Comparison of ENCODE assay signal across 8 cellular contexts in the genomic region with DNA sequence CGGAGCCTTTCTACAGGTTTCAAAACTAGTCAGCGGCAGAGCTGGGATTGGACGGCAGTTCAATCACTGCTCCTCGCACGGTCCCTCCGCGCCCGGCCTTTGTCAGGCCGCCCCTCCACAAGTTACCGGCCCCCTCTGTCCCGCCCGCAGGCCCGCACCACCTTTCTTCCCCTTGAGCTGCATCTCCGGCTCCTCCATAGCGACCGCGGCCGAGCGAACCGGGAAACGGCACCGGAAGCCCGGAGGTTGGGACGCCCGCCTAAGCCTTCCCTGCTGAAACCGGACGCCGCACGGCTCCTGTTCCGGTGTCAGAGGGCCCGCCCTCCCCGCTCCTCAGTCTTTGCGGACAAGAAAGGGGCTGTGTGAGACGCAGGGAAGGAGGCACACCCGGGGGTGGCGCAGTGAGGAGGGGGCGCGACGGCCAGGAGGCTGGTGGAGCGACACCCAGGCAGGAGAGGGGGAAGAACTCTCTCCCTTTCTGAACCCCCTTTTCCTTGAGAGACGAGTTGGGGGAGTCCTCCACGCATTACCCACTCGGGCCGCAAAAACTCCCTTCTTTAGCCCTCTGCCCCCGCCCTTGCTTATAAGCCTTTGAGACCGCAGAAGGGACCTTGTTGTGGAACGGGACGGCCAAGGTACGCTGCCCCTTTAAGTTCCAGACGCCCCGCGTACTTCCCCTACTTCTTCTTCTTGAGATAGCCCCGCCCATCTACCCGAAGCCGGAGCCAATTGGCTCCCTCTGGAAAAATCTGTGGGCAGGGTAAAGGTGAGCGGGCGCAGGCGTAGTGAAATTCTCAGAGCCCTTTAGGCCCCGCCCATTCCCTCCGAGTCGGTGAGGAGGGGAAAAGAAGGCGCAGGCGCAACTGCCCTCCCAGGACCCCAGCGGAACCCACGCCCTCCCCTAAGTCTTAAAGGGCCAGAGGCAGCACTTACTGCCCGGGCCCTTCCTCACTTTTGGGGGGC. TPM values are rescaled to one million over a fixed set of nuclear protein-coding genes. Genes with fewer than 3 reads are reported as not detected.
DNase-seq lines count a peak whose midpoint lies in the region; FAIRE-seq and TF ChIP-seq lines count a peak whose summit lies in the region.

TSS of gene BORCS8 (minus strand) at position 233 of the 963 bp plus-strand sequence. CDS start at position 198, 35 bp downstream.
A gene with protein sequence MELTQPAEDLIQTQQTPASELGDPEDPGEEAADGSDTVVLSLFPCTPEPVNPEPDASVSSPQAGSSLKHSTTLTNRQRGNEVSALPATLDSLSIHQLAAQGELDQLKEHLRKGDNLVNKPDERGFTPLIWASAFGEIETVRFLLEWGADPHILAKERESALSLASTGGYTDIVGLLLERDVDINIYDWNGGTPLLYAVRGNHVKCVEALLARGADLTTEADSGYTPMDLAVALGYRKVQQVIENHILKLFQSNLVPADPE (plus strand): TSS at position 339 of the 963 bp plus-strand sequence. CDS start 1,689 bp downstream, outside the sequence.

- peaks cover 5% of the 10 kb centered on the region; the same call in 1 of the 2 replicates for H3K36me3 ChIP-seq in SK-N-MC (ENCODE audit: insufficient read depth, low read length)
- H3K36me3 ChIP-seq in neuronal stem cell (replicated peaks in 1 of 2; ENCODE audit: control insufficient read depth in 2 of 2, insufficient read depth in 2 of 2, low read length in 2 of 2): peaks cover 5 to 24% of the 10 kb centered on the region in 2 donors

- peak; percentile 55 for TF ChIP-seq POLR2A in NB4 (IDR thresholded peaks at IDR 0.05; ENCODE audit: extremely low read depth, insufficient read length)

- H2BK5ac ChIP-seq in neuronal stem cell (ENCODE audit: low read length): peak within 1 kb of the TSS; percentile 100

- H2AK5ac ChIP-seq in neuronal stem cell (ENCODE audit: low read depth, low read length): peak within 1 kb of the TSS; percentile 81

- DNase-seq in GM04503 (ENCODE audit: low read depth) (peak; percentile 94), HFFc6 (peak; percentile 98), NB4 (ENCODE audit: low read depth) (peak; percentile 99), SK-N-MC (ENCODE audit: low read depth, low spot score) (peak; percentile 98), frontal cortex (ENCODE audit: low spot score in 2 of 2) (peak; percentile 85 to 94), neuronal stem cell (ENCODE audit: low spot score) (peak; percentile 100)
- DNase-seq in activated naive CD4-positive, alpha-beta T cell treated with anti-CD3 and anti-CD28 coated beads, Interleukin-2, amount 10 ng/mL, durations not matched to agents 7 days and 5 days: peak; percentile 100

- no peaks in the 10 kb centered on the region for H3K9me3 Mint-ChIP-seq in HFFc6
- no peaks in the 10 kb centered on the region for H3K9me3 Mint-ChIP-seq in activated naive CD4-positive, alpha-beta T cell treated with anti-CD3 and anti-CD28 coated beads, Interleukin-2, amount 10 ng/mL, durations not matched to agents 7 days and 5 days

- H3K4me3 Mint-ChIP-seq in HFFc6: peak within 1 kb of the TSS; percentile 98
- peak within 1 kb of the TSS; percentile 99 for H3K4me3 Mint-ChIP-seq in activated naive CD4-positive, alpha-beta T cell treated with anti-CD3 and anti-CD28 coated beads, Interleukin-2, amount 10 ng/mL, durations not matched to agents 7 days and 5 days

- H3K4me1 ChIP-seq in neuronal stem cell (ENCODE audit: control insufficient read depth in 2 of 2, insufficient read depth in 1 of 2, low read depth in 1 of 2, low read length in 2 of 2): peaks cover 3 to 7% of the 10 kb centered on the region in 2 donors

- CTCF ChIA-PET in activated naive CD4-positive, alpha-beta T cell treated with anti-CD3 and anti-CD28 coated beads, Interleukin-2, amount 10 ng/mL, durations not matched to agents 7 days and 5 days (lab: Charles Lee): interaction anchor here (1.0 to 2.7 kb wide), 4 partner anchors 10 to 172 kb away, joined by 3 to 8 read pairs (median 3); no protein-coding TSS in a partner anchor

- H3K23ac ChIP-seq in neuronal stem cell (ENCODE audit: low read depth, low read length, poor library complexity): peak within 1 kb of the TSS; percentile 98

- H3K4me3 ChIP-seq in NB4 (ENCODE audit: low read depth, low read length) (peak within 1 kb of the TSS; percentile 97), SK-N-MC (peak within 1 kb of the TSS; percentile 91), neuronal stem cell (ENCODE audit: low read length in 2 of 2) (peak within 1 kb of the TSS; percentile 97 to 99)

- H2BK12ac ChIP-seq in neuronal stem cell (ENCODE audit: low read length): no peak within 1 kb of the TSS

- H2BK120ac ChIP-seq in neuronal stem cell (ENCODE audit: low read depth, low read length): no peak within 1 kb of the TSS

- peak within 1 kb of the TSS; percentile 98 for H3K4me2 ChIP-seq in neuronal stem cell (ENCODE audit: insufficient read depth, low read length, poor library complexity, severe bottlenecking)

- H3K4ac ChIP-seq in neuronal stem cell (ENCODE audit: low read length): peak within 1 kb of the TSS; percentile 93

- TF ChIP-seq CTCF in HFFc6 (IDR thresholded peaks at IDR 0.05) (no peak), NB4 (IDR thresholded peaks at IDR 0.05; ENCODE audit: low read depth, low read length) (no peak), subcutaneous adipose tissue (IDR thresholded peaks at IDR 0.05; ENCODE audit: low read depth) (no peak)

- H3K27ac ChIP-seq in SK-N-MC (peak within 1 kb of the TSS; percentile 97), neuronal stem cell (replicated peaks; ENCODE audit: low read length) (peak within 1 kb of the TSS; percentile 99)

- H3K9ac ChIP-seq in SK-N-MC (ENCODE audit: insufficient read length) (peak within 1 kb of the TSS; percentile 95), neuronal stem cell (ENCODE audit: low read depth, low read length, poor library complexity) (peak within 1 kb of the TSS; percentile 99)

- H3K27me3 ChIP-seq in neuronal stem cell (ENCODE audit: control insufficient read depth in 3 of 3, insufficient read depth in 3 of 3, low read depth in 1 of 3, low read length in 3 of 3): no peaks in the 10 kb centered on the region

- H2AFZ ChIP-seq in neuronal stem cell (ENCODE audit: low read length): peak within 1 kb of the TSS; percentile 98

- peak within 1 kb of the TSS; percentile 96 for H3K27ac Mint-ChIP-seq in HFFc6
- peak within 1 kb of the TSS; percentile 98 for H3K27ac Mint-ChIP-seq in activated naive CD4-positive, alpha-beta T cell treated with anti-CD3 and anti-CD28 coated beads, Interleukin-2, amount 10 ng/mL, durations not matched to agents 7 days and 5 days

- H3K9me3 ChIP-seq in SK-N-MC (ENCODE audit: low read depth, low read length) (no peaks in the 10 kb centered on the region), neuronal stem cell (replicated peaks in 1 of 2; ENCODE audit: control insufficient read depth in 2 of 2, insufficient read depth in 1 of 2, low read depth in 1 of 2, low read length in 2 of 2) (no peaks in the 10 kb centered on the region)

- H3K4me1 Mint-ChIP-seq in HFFc6 (ENCODE audit: low read depth): peaks cover 30% of the 10 kb centered on the region
- H3K4me1 Mint-ChIP-seq in activated naive CD4-positive, alpha-beta T cell treated with anti-CD3 and anti-CD28 coated beads, Interleukin-2, amount 10 ng/mL, durations not matched to agents 7 days and 5 days: peaks cover 54% of the 10 kb centered on the region

- peaks cover 2% of the 10 kb centered on the region; the same call in 1 of the 2 replicates for H3K27me3 Mint-ChIP-seq in HFFc6 (ENCODE audit: insufficient read depth)
- no peaks in the 10 kb centered on the region for H3K27me3 Mint-ChIP-seq in activated naive CD4-positive, alpha-beta T cell treated with anti-CD3 and anti-CD28 coated beads, Interleukin-2, amount 10 ng/mL, durations not matched to agents 7 days and 5 days

- WGBS in neuronal stem cell (ENCODE audit: extremely low coverage in 2 of 2, insufficient read length in 2 of 2, insufficient replicate concordance in 1 of 2), 2 donors: no CpG with 5 or more reads among the region's 66 CpGs

- peak within 1 kb of the TSS; percentile 96 for H4K8ac ChIP-seq in neuronal stem cell (ENCODE audit: low read depth, low read length)

- no peak within 1 kb of the TSS for H4K91ac ChIP-seq in neuronal stem cell (ENCODE audit: low read depth, low read length, poor library complexity)

- FAIRE-seq in frontal cortex (lab: Jason Lieb, UNC): peak; percentile 75

- peaks cover 5% of the 10 kb centered on the region; the same call in 1 of the 2 replicates for H3K36me3 Mint-ChIP-seq in HFFc6 (ENCODE audit: low read depth)
- H3K36me3 Mint-ChIP-seq in activated naive CD4-positive, alpha-beta T cell treated with anti-CD3 and anti-CD28 coated beads, Interleukin-2, amount 10 ng/mL, durations not matched to agents 7 days and 5 days: peaks cover 21% of the 10 kb centered on the region

- peaks cover 14% of the 10 kb centered on the region for H3K79me1 ChIP-seq in neuronal stem cell (ENCODE audit: low read depth, low read length)

- H2BK15ac ChIP-seq in neuronal stem cell (ENCODE audit: low read length): peak within 1 kb of the TSS; percentile 92

- H3K18ac ChIP-seq in neuronal stem cell (ENCODE audit: low read length): peak within 1 kb of the TSS; percentile 100

- H3K14ac ChIP-seq in neuronal stem cell (ENCODE audit: low read length): peak within 1 kb of the TSS; percentile 98

RNA-seq across cellular contexts. Expression of gene BORCS8, which starts in this region (rescaled TPM):
- 10 to 100 TPM; 33.9 to 43.2 (median 38.6) TPM for total RNA-seq in HFFc6 (2021; fragmentation: NEBNext Ultra II Directional; extraction: Animal tissue kit (Norgen Biotek cat#: 25700))
- total RNA-seq in frontal cortex (28.1 TPM), subcutaneous adipose tissue (10 to 100 TPM in 2 of 4 donors, 1 to 10 TPM in 2; 3.6 to 26.2 (median 10.0) TPM)
- polyA plus RNA-seq in neuronal stem cell (2013, experiment 1 of 2): 12.9 TPM
- polyA plus RNA-seq in neuronal stem cell (2013, experiment 2 of 2): 11.9 TPM

RNA-seq across cellular contexts. Expression of the second gene that starts in this region (rescaled TPM):
- 10 to 100 TPM; 63.7 to 84.6 (median 75.7) TPM for total RNA-seq in HFFc6 (2021; fragmentation: NEBNext Ultra II Directional; extraction: Animal tissue kit (Norgen Biotek cat#: 25700))
- total RNA-seq in frontal cortex: 18.3 TPM
- polyA plus RNA-seq in neuronal stem cell (2013, experiment 1 of 2): 141 TPM
- polyA plus RNA-seq in neuronal stem cell (2013, experiment 2 of 2): 136 TPM
- total RNA-seq in subcutaneous adipose tissue: 10 to 100 TPM; 34.5 to 45.4 (median 39.6) TPM

Comparison
In these comparisons a context has a peak if more than half of its experiments do, and no peak if none do; other contexts are left out.
1. Peak in every context shown above with its lines: DNase-seq, H3K4me3 ChIP-seq and H3K27ac ChIP-seq.